8 cellular contexts compared by ENCODE assay signal in the genomic region with DNA sequence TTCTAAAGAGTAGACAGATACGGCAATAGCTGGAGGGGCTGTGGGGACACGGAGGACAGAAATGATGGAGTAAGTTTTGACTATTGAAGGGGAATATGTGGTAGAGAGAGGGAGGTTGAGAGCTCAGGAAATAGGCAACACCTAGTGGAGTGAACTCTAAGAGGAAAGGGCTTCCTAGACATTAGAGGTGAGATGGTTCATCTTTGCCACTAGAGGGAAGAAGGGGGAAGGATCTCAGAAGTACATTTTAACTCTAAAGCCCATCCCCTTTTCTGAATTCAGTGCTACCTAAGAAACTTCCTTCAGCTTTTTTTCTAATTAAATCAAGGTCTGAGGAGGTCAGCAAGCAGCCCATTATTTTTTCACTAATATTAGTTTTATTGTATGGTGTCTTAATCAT.
DNase-seq lines count a peak whose midpoint lies in the region; ATAC-seq and TF ChIP-seq lines count a peak whose summit lies in the region.
"Had no signal": no experiment of that assay in that cellular context is flagged by ENCODE, and none has a peak within 500 bp of the region (broad histone marks: within the 10 kb centered on the region; RNA-seq: fewer than 3 reads in every experiment).

No MANE protein-coding gene starts in this region.

- H3K9me3 Mint-ChIP-seq in nephron, result no peaks in the 10 kb centered on the region

- H3K4me1 Mint-ChIP-seq in nephron, result no peaks in the 10 kb centered on the region

- peak; percentile 69 for ATAC-seq in GM18519 (IDR thresholded peaks at IDR 0.05; ENCODE audit: low FRiP score, unreplicated experiment)
- ATAC-seq in HG03064 (IDR thresholded peaks at IDR 0.05; ENCODE audit: low read depth, unreplicated experiment), result peak; percentile 57
- ATAC-seq: activated T-cell treated with anti-CD3 and anti-CD28 coated beads, Interleukin-2, amount 50 U/mL, for 72 hours had no signal

- peak; percentile 45 to 61 (median 58) for TF ChIP-seq CTCF in nephron (IDR thresholded peaks at IDR 0.05; ENCODE audit: unreplicated experiment in 3 of 3)

- DNase-seq in RPMI8226 (peak; percentile 28), dedifferentiated amniotic fluid mesenchymal stem cell (ENCODE audit: extremely low spot score) (no peak)
- no peak for DNase-seq in stimulated activated CD4-positive, alpha-beta T cell treated with anti-CD3 and anti-CD28 coated beads, Interleukin-1b, Interleukin-23, amount 100 ng/mL, for 48 hours
- no peak for DNase-seq in activated CD4-positive, alpha-beta T cell treated with anti-CD3 and anti-CD28 coated beads, Interleukin-2, amount 50 U/mL, for 48 hours
- DNase-seq: activated T-cell treated with anti-CD3 and anti-CD28 coated beads, Interleukin-2, amount 50 U/mL, for 72 hours had no signal

- H3K4me3 Mint-ChIP-seq in nephron, result no peak overlapping the region
- H3K4me3 Mint-ChIP-seq: activated T-cell treated with anti-CD3 and anti-CD28 coated beads, Interleukin-2, amount 50 U/mL, for 72 hours had no signal

- no peaks in the 10 kb centered on the region for H3K27me3 Mint-ChIP-seq in nephron (ENCODE audit: low read depth)

- H3K27ac Mint-ChIP-seq in nephron, result no peak overlapping the region
- H3K27ac Mint-ChIP-seq: activated T-cell treated with anti-CD3 and anti-CD28 coated beads, Interleukin-2, amount 50 U/mL, for 72 hours had no signal

- H3K36me3 Mint-ChIP-seq in nephron (ENCODE audit: low read depth), result no peaks in the 10 kb centered on the region
